ENCODE assay signal across 21 cellular contexts in genomic region chr1:61807606-61808005, GRCh38.
"Had no signal": no experiment of that assay in that cellular context is flagged by ENCODE, and none has a peak within 500 bp of the region (broad histone marks: within the 10 kb centered on the region; RNA-seq: fewer than 3 reads in every experiment).

No MANE protein-coding gene starts in this region.

- H3K9me3 ChIP-seq: left ventricle myocardium inferior, pancreas, suprapubic skin, thyroid gland had no signal

- H3K79me2 ChIP-seq: hepatocyte had no signal

- H2AFZ ChIP-seq: hepatocyte had no signal

- H3K4me2 ChIP-seq: hepatocyte had no signal

- H3K27ac ChIP-seq: coronary artery, hepatocyte, left ventricle myocardium inferior, pancreas, suprapubic skin, thyroid gland had no signal

- H3K4me3 ChIP-seq: coronary artery, hepatocyte, left ventricle myocardium inferior, lung, pancreas, suprapubic skin, thyroid gland had no signal

- ATAC-seq: left cardiac atrium, pancreas, right cardiac atrium had no signal

- H3K27me3 ChIP-seq: hepatocyte, pancreas, suprapubic skin, thyroid gland had no signal

- H3K4me1 ChIP-seq: left ventricle myocardium inferior, pancreas, suprapubic skin, thyroid gland had no signal

- DNase-seq: effector CD4-positive, alpha-beta T cell; endodermal cell; erythroblast; foreskin melanocyte; head of caudate nucleus; kidney; left cardiac atrium; left ventricle myocardium inferior; mesenchymal stem cell; naive B cell; occipital lobe; pancreas; right cardiac atrium; small intestine; stimulated activated CD4-positive, alpha-beta T cell treated with anti-CD3 and anti-CD28 coated beads, Interleukin-12 subunit alpha, Interleukin-12 subunit beta, amount 100 ng/mL, for 4 hours; stimulated activated naive CD4-positive, alpha-beta T cell; thyroid gland had no signal
